In genomic region chr11:122062763-122063162, GRCh38 we compare ENCODE assay signal across 30 cellular contexts. TPM values are rescaled to one million over a fixed set of nuclear protein-coding genes. Genes with fewer than 3 reads are reported as not detected.
"Had no signal": no experiment of that assay in that cellular context is flagged by ENCODE, and none has a peak within 500 bp of the region (broad histone marks: within the 10 kb centered on the region; RNA-seq: fewer than 3 reads in every experiment).

No MANE protein-coding gene starts in this region.

- H3K27me3 ChIP-seq: left lung, ovary, right atrium auricular region, right lobe of liver, stomach, testis, tibial artery, upper lobe of right lung had no signal

- H3K9me3 ChIP-seq: ovary, testis had no signal

- H3K4me3 ChIP-seq: left lung, lower lobe of right lung, ovary, right atrium auricular region, right lobe of liver, skin epidermis, stomach, testis, tibial artery, upper lobe of right lung had no signal

- FAIRE-seq: islet of Langerhans, kidney, urothelium cell line had no signal

- DNase-seq: hypothalamus; immature natural killer cell; kidney; left colon; left lung; lower lobe of right lung; mesendoderm; naive thymus-derived CD4-positive, alpha-beta T cell; ovary; right lobe of liver; stimulated activated CD4-positive, alpha-beta T cell treated with anti-CD3 and anti-CD28 coated beads, Interleukin-12 subunit alpha, Interleukin-12 subunit beta, amount 100 ng/mL, for 4 hours; stimulated activated CD4-positive, alpha-beta T cell treated with anti-CD3 and anti-CD28 coated beads, Interleukin-15, amount 100 ng/mL, for 24 hours; stimulated activated CD4-positive, alpha-beta T cell treated with anti-CD3 and anti-CD28 coated beads, Interleukin-2, amount 100 ng/mL, for 24 hours; stimulated activated CD4-positive, alpha-beta T cell treated with anti-CD3 and anti-CD28 coated beads, Interleukin-4, amount 100 ng/mL, for 1 hour; stimulated activated naive B cell treated with anti-CD40 and anti-IgM and Interleukin-4, amounts not matched to agents 10 μg/mL and 1 μg/mL and 100 μg/mL, for 72 hours; stimulated activated naive CD8-positive, alpha-beta T cell treated with anti-CD3 and anti-CD28 coated beads, Interleukin-15, Interleukin-2, amounts not matched to agents 100 U/mL and 50 U/mL, for 24 hours; stomach; testis; tibial artery; trophoblast cell; upper lobe of right lung had no signal

- H3K36me3 ChIP-seq: left lung, lower lobe of right lung, ovary, right atrium auricular region, right lobe of liver, stomach, upper lobe of right lung had no signal

- ATAC-seq: left colon; left lung; lower lobe of right lung; naive thymus-derived CD4-positive, alpha-beta T cell; natural killer cell treated with Interleukin-12 subunit alpha and Interleukin-12 subunit beta and Interleukin-15 and Interleukin-18, amount 100 ng/mL, for 72 hours; right lobe of liver; stimulated activated naive B cell treated with anti-CD40 and anti-IgM and Interleukin-4, amounts not matched to agents 10 μg/mL and 1 μg/mL and 100 μg/mL, for 72 hours; stimulated activated naive CD8-positive, alpha-beta T cell treated with anti-CD3 and anti-CD28 coated beads, Interleukin-15, Interleukin-2, amounts not matched to agents 100 U/mL and 50 U/mL, for 24 hours; upper lobe of right lung had no signal

- H3K4me1 ChIP-seq: left lung, lower lobe of right lung, right atrium auricular region, right lobe of liver, stomach, testis, tibial artery, upper lobe of right lung had no signal

- H3K27ac ChIP-seq: left lung, lower lobe of right lung, ovary, right atrium auricular region, right lobe of liver, skin epidermis, stomach, testis, upper lobe of right lung had no signal

RNA-seq across cellular contexts. Expression of gene BLID, which starts 53.3 kb away (rescaled TPM):
- total RNA-seq: kidney; left colon; mononuclear cell; naive thymus-derived CD4-positive, alpha-beta T cell; natural killer cell treated with Interleukin-12 subunit alpha and Interleukin-12 subunit beta and Interleukin-15 and Interleukin-18, amount 100 ng/mL, for 72 hours; progenitor cell of endocrine pancreas; renal cortical epithelial cell; upper lobe of right lung had no signal
- polyA plus RNA-seq: immature natural killer cell; naive thymus-derived CD4-positive, alpha-beta T cell; neural cell; stomach had no signal
